Comparison of ENCODE assay signal across 12 cellular contexts in the genomic region with DNA sequence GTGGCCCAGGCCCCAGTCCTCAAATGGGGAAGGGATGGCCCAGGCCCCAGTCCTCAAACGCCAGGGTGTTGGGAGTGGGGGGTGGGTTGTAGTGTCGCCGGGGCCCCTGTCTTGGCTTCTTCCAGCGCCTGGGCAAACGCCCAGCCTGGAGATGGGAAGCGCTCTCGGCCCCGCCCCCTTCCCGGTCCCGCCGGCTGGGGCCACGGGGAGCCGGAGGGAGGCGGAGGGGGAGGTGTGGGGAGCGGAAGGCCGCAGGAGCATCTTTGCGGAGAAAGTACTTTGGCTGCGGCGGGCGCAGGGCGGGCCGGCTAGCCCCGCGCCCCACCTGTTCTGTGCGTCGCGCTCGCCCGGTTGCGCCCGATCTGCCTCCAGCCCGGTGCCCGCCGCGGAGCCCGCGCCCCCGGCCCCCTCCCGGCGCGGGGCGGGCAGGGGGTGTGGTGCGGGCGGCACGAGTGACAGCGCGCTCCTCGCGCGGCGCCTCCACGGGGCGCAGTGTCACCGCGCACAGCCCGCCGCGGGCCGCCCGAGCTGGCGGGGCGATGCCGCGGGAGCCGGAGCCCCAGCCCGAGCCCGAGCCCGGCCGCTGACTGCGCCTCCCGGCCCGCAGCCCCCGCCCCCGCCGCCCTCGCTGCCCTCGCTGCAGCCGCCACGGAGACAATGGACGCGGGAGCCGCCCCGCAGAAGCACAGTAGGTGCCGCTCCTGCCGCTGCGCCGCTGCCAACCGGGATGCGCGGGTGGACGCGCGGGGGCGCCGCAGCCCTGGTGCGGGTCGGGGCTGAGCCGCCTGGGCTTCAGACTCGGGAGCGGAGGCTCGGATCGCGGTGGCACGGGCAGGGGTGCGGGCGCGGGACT. TPM values are rescaled to one million over a fixed set of nuclear protein-coding genes. Genes with fewer than 3 reads are reported as not detected.
DNase-seq lines count a peak whose midpoint lies in the region; ATAC-seq and TF ChIP-seq lines count a peak whose summit lies in the region.
"Had no signal": no experiment of that assay in that cellular context is flagged by ENCODE, and none has a peak within 500 bp of the region (broad histone marks: within the 10 kb centered on the region; RNA-seq: fewer than 3 reads in every experiment).

No MANE protein-coding gene starts in this region.

- peaks cover 16% of the 10 kb centered on the region for H3K4me1 Mint-ChIP-seq in glutamatergic neuron (ENCODE audit: low read depth, unreplicated experiment)
- H3K4me1 Mint-ChIP-seq: IgD-negative memory B cell had no signal

- TF ChIP-seq CTCF in glutamatergic neuron (IDR thresholded peaks at IDR 0.05; ENCODE audit: partially characterized antibody, unreplicated experiment), result no peak

- DNase-seq in NCI-H2227 (lab: John Stamatoyannopoulos, UW; ENCODE audit: unreplicated experiment), result peak; percentile 66
- no peak for DNase-seq in NCI-H2227 treated with DMSO at 0.1 percent for 48 hours (lab: John Stamatoyannopoulos, UW)
- peak; percentile 25 for DNase-seq in activated CD4-positive, alpha-beta T cell treated with anti-CD3 and anti-CD28 coated beads, Interleukin-2, amount 50 U/mL, for 1 hour
- peak; percentile 77 for DNase-seq in glutamatergic neuron
- peak; percentile 46 for DNase-seq in stimulated activated CD4-positive, alpha-beta T cell treated with anti-CD3 and anti-CD28 coated beads, Interleukin-15, amount 100 ng/mL, for 24 hours
- DNase-seq: aorta, left lung, SHP77 treated with DMSO at 0.1 percent for 48 hours had no signal

- no peaks in the 10 kb centered on the region for H3K36me3 Mint-ChIP-seq in glutamatergic neuron (ENCODE audit: unreplicated experiment)
- H3K36me3 Mint-ChIP-seq: IgD-negative memory B cell had no signal

- ATAC-seq in GM21737 (IDR thresholded peaks at IDR 0.05; ENCODE audit: unreplicated experiment) (no peak), HG03108 (IDR thresholded peaks at IDR 0.05; ENCODE audit: unreplicated experiment) (no peak), GM21528 (IDR thresholded peaks at IDR 0.05; ENCODE audit: low FRiP score, unreplicated experiment) (no peak)
- ATAC-seq: left lung had no signal

- H3K27ac Mint-ChIP-seq in glutamatergic neuron (ENCODE audit: unreplicated experiment), result no peak overlapping the region
- H3K27ac Mint-ChIP-seq: IgD-negative memory B cell had no signal

- no peak overlapping the region for H3K4me3 Mint-ChIP-seq in glutamatergic neuron (ENCODE audit: unreplicated experiment)

- H3K9me3 Mint-ChIP-seq in glutamatergic neuron (ENCODE audit: unreplicated experiment), result peaks cover 8% of the 10 kb centered on the region

- peaks cover 4% of the 10 kb centered on the region for H3K27me3 Mint-ChIP-seq in glutamatergic neuron (ENCODE audit: unreplicated experiment)

RNA-seq across cellular contexts. Expression of a gene that starts 31.1 kb away (rescaled TPM):
- total RNA-seq in glutamatergic neuron (ENCODE audit: unreplicated experiment), result 14.0 TPM

RNA-seq across cellular contexts. Expression of a gene that starts 32.6 kb away (rescaled TPM):
- total RNA-seq in glutamatergic neuron (ENCODE audit: unreplicated experiment), result 61.4 TPM

RNA-seq across cellular contexts. Expression of a gene that starts 51.9 kb away (rescaled TPM):
- 93.0 TPM for total RNA-seq in glutamatergic neuron (ENCODE audit: unreplicated experiment)

RNA-seq across cellular contexts. Expression of a gene that starts 52.2 kb away (rescaled TPM):
- 10.8 TPM for total RNA-seq in glutamatergic neuron (ENCODE audit: unreplicated experiment)
